9 cellular contexts compared by ENCODE assay signal in genomic region chr7:149415391-149416068, GRCh38. TPM values are rescaled to one million over a fixed set of nuclear protein-coding genes. Genes with fewer than 3 reads are reported as not detected.
DNase-seq lines count a peak whose midpoint lies in the region; ATAC-seq and TF ChIP-seq lines count a peak whose summit lies in the region.
"Had no signal": no experiment of that assay in that cellular context is flagged by ENCODE, and none has a peak within 500 bp of the region (broad histone marks: within the 10 kb centered on the region; RNA-seq: fewer than 3 reads in every experiment).

No MANE protein-coding gene starts in this region.

- intact Hi-C loops in CD4-positive, alpha-beta memory T cell (cut with micrococcal nuclease) = no loop called here
- intact Hi-C loops in activated T-helper 1 cell treated with anti-CD3 and anti-CD28 coated beads, Interleukin-12 subunit alpha, Interleukin-12 subunit beta, Interleukin-2, Interleukin-4 antibody, amounts not matched to agents 30 ng/mL and 10 ng/mL and 1 ng/mL, durations not matched to agents 14 hours and 24 hours and 36 hours (cut with micrococcal nuclease) = no loop called here

- in situ Hi-C loops in KBM-7 (cut with MboI; ENCODE audit: low pct_unique_long_range_greater_than_20kb, low sequenced_read_pairs) = no loop called here

- peak in 2 of 5 donors; percentile 3 to 6 for DNase-seq in CD4-positive, alpha-beta memory T cell
- DNase-seq in activated T-helper 1 cell treated with anti-CD3 and anti-CD28 coated beads, Interleukin-12 subunit alpha, Interleukin-12 subunit beta, Interleukin-2, Interleukin-4 antibody, amounts not matched to agents 30 ng/mL and 10 ng/mL and 1 ng/mL, durations not matched to agents 14 hours and 24 hours and 36 hours (ENCODE audit: low spot score) = no peak
- DNase-seq in trophoblast cell = no peak
- no peak for DNase-seq in NCI-H748 (lab: John Stamatoyannopoulos, UW; ENCODE audit: unreplicated experiment)
- no peak for DNase-seq in KBM-7

- H3K79me1 ChIP-seq in trophoblast cell (ENCODE audit: low read length) = no peaks in the 10 kb centered on the region

- 18 to 40% methylated on average over 14 to 22 of the region's 26 CpGs for WGBS in gastroesophageal sphincter (ENCODE audit: low coverage in 1 of 2), 2 donors
- WGBS in trophoblast cell (ENCODE audit: extremely low coverage, insufficient coverage, insufficient read length) = no CpG with 5 or more reads among the region's 26 CpGs

- H4K8ac ChIP-seq in trophoblast cell (ENCODE audit: low read depth, low read length) = peak overlapping the region; percentile 48

- TF ChIP-seq CTCF in gastroesophageal sphincter (IDR thresholded peaks at IDR 0.05) = no peak

- H3K36me3 Mint-ChIP-seq in CD4-positive, alpha-beta memory T cell = no peaks in the 10 kb centered on the region
- no peaks in the 10 kb centered on the region for H3K36me3 Mint-ChIP-seq in activated T-helper 1 cell treated with anti-CD3 and anti-CD28 coated beads, Interleukin-12 subunit alpha, Interleukin-12 subunit beta, Interleukin-2, Interleukin-4 antibody, amounts not matched to agents 30 ng/mL and 10 ng/mL and 1 ng/mL, durations not matched to agents 14 hours and 24 hours and 36 hours (ENCODE audit: low read depth)

- no peak overlapping the region for H3K4me3 ChIP-seq in CD4-positive, alpha-beta memory T cell (ENCODE audit: low read length in 2 of 2)
- H3K4me3 ChIP-seq in gastroesophageal sphincter (peak overlapping the region; percentile 14 to 35), trophoblast cell (ENCODE audit: low read depth, low read length) (peak overlapping the region; percentile 62)

- no peak for TF ChIP-seq EP300 in gastroesophageal sphincter (IDR thresholded peaks at IDR 0.05)

- H2AFZ ChIP-seq in trophoblast cell (ENCODE audit: insufficient read depth, low read length, poor library complexity) = peak overlapping the region; percentile 25

- H4K91ac ChIP-seq in trophoblast cell (ENCODE audit: low read depth, low read length) = no peak overlapping the region

- H3K27me3 ChIP-seq in CD4-positive, alpha-beta memory T cell (ENCODE audit: insufficient read depth, low read length) = no peaks in the 10 kb centered on the region
- no peaks in the 10 kb centered on the region for H3K27me3 ChIP-seq in gastroesophageal sphincter
- H3K27me3 ChIP-seq in trophoblast cell (ENCODE audit: insufficient read depth, low read length) = no peaks in the 10 kb centered on the region

- H3K36me3 ChIP-seq in CD4-positive, alpha-beta memory T cell (ENCODE audit: insufficient read depth, low read length) = no peaks in the 10 kb centered on the region
- no peaks in the 10 kb centered on the region for H3K36me3 ChIP-seq in gastroesophageal sphincter
- H3K36me3 ChIP-seq in trophoblast cell (ENCODE audit: control insufficient read depth in 1 of 2, insufficient read depth in 2 of 2, low read length in 2 of 2) = no peaks in the 10 kb centered on the region

- peak; percentile 32 for ATAC-seq in gastroesophageal sphincter
- ATAC-seq in HG02884 (IDR thresholded peaks at IDR 0.05; ENCODE audit: unreplicated experiment) = no peak
- ATAC-seq in HG03025 (IDR thresholded peaks at IDR 0.05; ENCODE audit: low FRiP score, unreplicated experiment) = no peak

- H2BK12ac ChIP-seq in trophoblast cell (ENCODE audit: low read length) = no peak overlapping the region

- no peak overlapping the region for H3K4ac ChIP-seq in trophoblast cell (ENCODE audit: low read depth, low read length)

- peak overlapping the region; percentile 43 to 87 (median 70) for H3K4me3 Mint-ChIP-seq in CD4-positive, alpha-beta memory T cell
- H3K4me3 Mint-ChIP-seq in activated T-helper 1 cell treated with anti-CD3 and anti-CD28 coated beads, Interleukin-12 subunit alpha, Interleukin-12 subunit beta, Interleukin-2, Interleukin-4 antibody, amounts not matched to agents 30 ng/mL and 10 ng/mL and 1 ng/mL, durations not matched to agents 14 hours and 24 hours and 36 hours = peak overlapping the region; percentile 64

- H3K4me1 ChIP-seq in CD4-positive, alpha-beta memory T cell (ENCODE audit: insufficient read depth, low read length) = peaks cover 5% of the 10 kb centered on the region
- H3K4me1 ChIP-seq in gastroesophageal sphincter (peaks cover 0 to 11% (median 0%) of the 10 kb centered on the region in 3 donors), trophoblast cell (ENCODE audit: control insufficient read depth in 1 of 2, insufficient read depth in 2 of 2, low read length in 2 of 2) (peaks cover 2 to 4% of the 10 kb centered on the region in 2 experiments)

- H3K27me3 Mint-ChIP-seq in CD4-positive, alpha-beta memory T cell = peaks cover 12 to 27% of the 10 kb centered on the region in 2 donors
- peaks cover 27% of the 10 kb centered on the region for H3K27me3 Mint-ChIP-seq in activated T-helper 1 cell treated with anti-CD3 and anti-CD28 coated beads, Interleukin-12 subunit alpha, Interleukin-12 subunit beta, Interleukin-2, Interleukin-4 antibody, amounts not matched to agents 30 ng/mL and 10 ng/mL and 1 ng/mL, durations not matched to agents 14 hours and 24 hours and 36 hours (ENCODE audit: insufficient read depth)

- H3K27ac ChIP-seq in CD4-positive, alpha-beta memory T cell (ENCODE audit: low read depth, low read length) = no peak overlapping the region
- peak overlapping the region in 1 of 4 donors; percentile 49 for H3K27ac ChIP-seq in gastroesophageal sphincter
- H3K27ac ChIP-seq in trophoblast cell (ENCODE audit: low read depth, low read length) = no peak overlapping the region
- H3K27ac ChIP-seq: KMS-11 had no signal

- H3K9me3 ChIP-seq in CD4-positive, alpha-beta memory T cell (ENCODE audit: control insufficient read depth in 1 of 2, low read length in 2 of 2) = no peaks in the 10 kb centered on the region
- no peaks in the 10 kb centered on the region for H3K9me3 ChIP-seq in gastroesophageal sphincter
- no peaks in the 10 kb centered on the region for H3K9me3 ChIP-seq in trophoblast cell (ENCODE audit: insufficient read depth, low read depth, low read length)

- POLR2A ChIA-PET in CD4-positive, alpha-beta memory T cell (lab: Charles Lee; ENCODE audit: partially characterized antibody) = interaction anchor here (1.0 kb wide), 1 partner anchor 45 kb away, joined by 3 read pairs; no protein-coding TSS in a partner anchor

- peaks cover 0 to 4% (median 0%) of the 10 kb centered on the region in 8 donors for H3K9me3 Mint-ChIP-seq in CD4-positive, alpha-beta memory T cell
- no peaks in the 10 kb centered on the region for H3K9me3 Mint-ChIP-seq in activated T-helper 1 cell treated with anti-CD3 and anti-CD28 coated beads, Interleukin-12 subunit alpha, Interleukin-12 subunit beta, Interleukin-2, Interleukin-4 antibody, amounts not matched to agents 30 ng/mL and 10 ng/mL and 1 ng/mL, durations not matched to agents 14 hours and 24 hours and 36 hours

- no peak overlapping the region for H3K23ac ChIP-seq in trophoblast cell (ENCODE audit: low read length)

- no peak overlapping the region for H3K9ac ChIP-seq in trophoblast cell (ENCODE audit: low read length)
- H3K9ac ChIP-seq: KMS-11 had no signal

- H3K4me1 Mint-ChIP-seq in CD4-positive, alpha-beta memory T cell = peaks cover 6 to 22% (median 8%) of the 10 kb centered on the region in 4 donors
- H3K4me1 Mint-ChIP-seq in activated T-helper 1 cell treated with anti-CD3 and anti-CD28 coated beads, Interleukin-12 subunit alpha, Interleukin-12 subunit beta, Interleukin-2, Interleukin-4 antibody, amounts not matched to agents 30 ng/mL and 10 ng/mL and 1 ng/mL, durations not matched to agents 14 hours and 24 hours and 36 hours (ENCODE audit: low read depth) = peaks cover 14% of the 10 kb centered on the region

- peak overlapping the region in 5 of 7 donors; percentile 64 to 95 (median 69) for H3K27ac Mint-ChIP-seq in CD4-positive, alpha-beta memory T cell
- H3K27ac Mint-ChIP-seq in activated T-helper 1 cell treated with anti-CD3 and anti-CD28 coated beads, Interleukin-12 subunit alpha, Interleukin-12 subunit beta, Interleukin-2, Interleukin-4 antibody, amounts not matched to agents 30 ng/mL and 10 ng/mL and 1 ng/mL, durations not matched to agents 14 hours and 24 hours and 36 hours = peak overlapping the region; percentile 87

- no peak overlapping the region for H2BK5ac ChIP-seq in trophoblast cell (ENCODE audit: low read depth, low read length, poor library complexity)

- H2BK120ac ChIP-seq in trophoblast cell (ENCODE audit: insufficient read depth, low read length, poor library complexity) = no peak overlapping the region

- CTCF ChIA-PET in CD4-positive, alpha-beta memory T cell (lab: Charles Lee; ENCODE audit: partially characterized antibody) = no interaction called here

- peak overlapping the region; percentile 69 for H3K4me2 ChIP-seq in trophoblast cell (ENCODE audit: low read length)
- H3K4me2 ChIP-seq: KMS-11 had no signal

- peak overlapping the region; percentile 68 for H4K12ac ChIP-seq in trophoblast cell (ENCODE audit: low read depth, low read length)

- no peak for TF ChIP-seq POLR2A in gastroesophageal sphincter (IDR thresholded peaks at IDR 0.05)

- no peaks in the 10 kb centered on the region for H3K79me2 ChIP-seq in trophoblast cell (ENCODE audit: control insufficient read depth, insufficient read depth, low read length, poor library complexity)

- no peak overlapping the region for H2AK5ac ChIP-seq in trophoblast cell (ENCODE audit: low read length)

- H3K14ac ChIP-seq in trophoblast cell (ENCODE audit: low read length) = no peak overlapping the region

- H3K18ac ChIP-seq in trophoblast cell (ENCODE audit: low read length) = no peak overlapping the region

RNA-seq across cellular contexts. Expression of gene ZNF777, which starts 45.3 kb away (rescaled TPM):
- total RNA-seq in CD4-positive, alpha-beta memory T cell = 10 to 100 TPM; 15.9 to 16.8 TPM
- 1 to 10 TPM in 1 of 2 donors, under 1 TPM in 1; 0.19 to 3.7 TPM for polyA plus RNA-seq in CD4-positive, alpha-beta memory T cell
- total RNA-seq in activated T-helper 1 cell treated with anti-CD3 and anti-CD28 coated beads, Interleukin-12 subunit alpha, Interleukin-12 subunit beta, Interleukin-2, Interleukin-4 antibody, amounts not matched to agents 30 ng/mL and 10 ng/mL and 1 ng/mL, durations not matched to agents 14 hours and 24 hours and 36 hours = 19.0 and 19.3 TPM in 2 replicates
- 10 to 100 TPM in 1 of 4 donors, 1 to 10 TPM in 3; 6.1 to 16.1 (median 9.9) TPM for total RNA-seq in gastroesophageal sphincter
- 10.7 TPM in 2 replicates for polyA plus RNA-seq in trophoblast cell (2013)

Comparison
In these comparisons a context has a peak if more than half of its experiments do, and no peak if none do; other contexts are left out.
1. H3K4me3 ChIP-seq: peak in gastroesophageal sphincter (2 of 2) and trophoblast cell (single experiment); none in CD4-positive, alpha-beta memory T cell (0 of 2).